Comparison of ENCODE assay signal across 11 cellular contexts in genomic region chr14:75978249-75978731, GRCh38. TPM values are rescaled to one million over a fixed set of nuclear protein-coding genes. Genes with fewer than 3 reads are reported as not detected.
A peak's percentile ranks its signal among the peaks of the same experiment; 100 is the strongest.
DNase-seq lines count a peak whose midpoint lies in the region; ATAC-seq and TF ChIP-seq lines count a peak whose summit lies in the region.
"Had no signal": no experiment of that assay in that cellular context is flagged by ENCODE, and none has a peak within 500 bp of the region (broad histone marks: within the 10 kb centered on the region; RNA-seq: fewer than 3 reads in every experiment).

No MANE protein-coding gene starts in this region.

- H3K27ac ChIP-seq in heart right ventricle (no peak overlapping the region), right cardiac atrium (ENCODE audit: low read length) (no peak overlapping the region), fibroblast of lung (ENCODE audit: insufficient read depth, low read length) (no peak overlapping the region)

- H3K9ac ChIP-seq in fibroblast of lung (ENCODE audit: insufficient read depth, low read length) = no peak overlapping the region

- WGBS in heart right ventricle, 2 donors = 68 to 72% methylated on average over 10 of the region's 10 CpGs
- 62% methylated on average over 10 of the region's 10 CpGs for WGBS in right cardiac atrium

- H3K27ac Mint-ChIP-seq in type B pancreatic cell (peak overlapping the region; percentile 50), Calu3 (ENCODE audit: unreplicated experiment) (no peak overlapping the region)
- H3K27ac Mint-ChIP-seq: H9 had no signal

- CTCF ChIA-PET in Calu3 (lab: Charles Lee) = interaction anchor here (0.6 to 1.4 kb wide), 3 partner anchors 73 to 401 kb away, joined by 3 to 6 read pairs (median 4); no protein-coding TSS in a partner anchor

- H3K4me1 Mint-ChIP-seq in type B pancreatic cell (ENCODE audit: unreplicated experiment) (peaks cover 63% of the 10 kb centered on the region), Calu3 (ENCODE audit: low read depth, unreplicated experiment) (peaks cover 16% of the 10 kb centered on the region)

- H3K4me1 ChIP-seq in heart right ventricle (peaks cover 0 to 61% (median 24%) of the 10 kb centered on the region in 9 donors), right cardiac atrium (ENCODE audit: control insufficient read depth, insufficient read depth, low read length) (peaks cover 10% of the 10 kb centered on the region), fibroblast of lung (ENCODE audit: control insufficient read depth, extremely low read depth, insufficient read depth, low read length) (peaks cover 26% of the 10 kb centered on the region)

- H2AFZ ChIP-seq in fibroblast of lung (ENCODE audit: low read length) = no peak overlapping the region

- TF ChIP-seq CTCF in heart right ventricle (IDR thresholded peaks at IDR 0.05) = no peak
- TF ChIP-seq CTCF in fibroblast of lung (conservative IDR thresholded peaks at IDR 0.05 in 1 of 2, IDR thresholded peaks at IDR 0.05 in 1 of 2; ENCODE audit: low read depth in 1 of 2, low read length in 2 of 2) = no peak
- no peak for TF ChIP-seq CTCF in type B pancreatic cell (conservative IDR thresholded peaks at IDR 0.05)
- TF ChIP-seq CTCF in Calu3 (IDR thresholded peaks at IDR 0.05; ENCODE audit: unreplicated experiment) = no peak

- no peaks in the 10 kb centered on the region for H3K79me2 ChIP-seq in fibroblast of lung (ENCODE audit: control insufficient read depth, insufficient read depth, low read length)

- DNase-seq in heart right ventricle = no peak
- DNase-seq in right cardiac atrium = no peak
- DNase-seq in RPMI7951 (ENCODE audit: low read depth) = peak; percentile 33
- no peak for DNase-seq in fibroblast of lung (ENCODE audit: low read depth in 2 of 2)
- DNase-seq in type B pancreatic cell (ENCODE audit: extremely low spot score, unreplicated experiment) = no peak
- no peak for DNase-seq in A172 (ENCODE audit: low spot score)
- DNase-seq in Calu3 = no peak
- DNase-seq: H9, NCI-H1092 had no signal

- H3K4me3 Mint-ChIP-seq in type B pancreatic cell = peak overlapping the region; percentile 59
- no peak overlapping the region for H3K4me3 Mint-ChIP-seq in Calu3 (ENCODE audit: low read depth, unreplicated experiment)
- H3K4me3 Mint-ChIP-seq: H9 had no signal

- no peaks in the 10 kb centered on the region for H3K36me3 ChIP-seq in heart right ventricle
- no peaks in the 10 kb centered on the region for H3K36me3 ChIP-seq in fibroblast of lung (ENCODE audit: control insufficient read depth, insufficient read depth, low read length)

- H3K9me3 ChIP-seq in heart right ventricle = no peaks in the 10 kb centered on the region
- no peaks in the 10 kb centered on the region for H3K9me3 ChIP-seq in right cardiac atrium (ENCODE audit: control insufficient read depth, low read length)
- no peaks in the 10 kb centered on the region for H3K9me3 ChIP-seq in fibroblast of lung (ENCODE audit: control insufficient read depth, insufficient read depth, low read depth, low read length)

- intact Hi-C loops in heart right ventricle (cut with DNase I) (loop anchor here in 4 of 10 donors (2.0 to 10.0 kb wide), 5 partner anchors 71 to 403 kb away; partner anchors contain the start of gene FLVCR2 (in 1 of the 4)), right cardiac atrium (cut with DNase I) (loop anchor here in 3 of 4 donors (2.0 to 10.0 kb wide), 3 partner anchors 71 to 173 kb away; no protein-coding TSS in a partner anchor), Calu3 (cut with micrococcal nuclease; ENCODE audit: unreplicated experiment) (no loop called here)

- no peaks in the 10 kb centered on the region for H3K9me3 Mint-ChIP-seq in type B pancreatic cell
- H3K9me3 Mint-ChIP-seq in Calu3 (ENCODE audit: low read depth, unreplicated experiment) = no peaks in the 10 kb centered on the region
- H3K9me3 Mint-ChIP-seq: H9 had no signal

- H3K4me2 ChIP-seq in fibroblast of lung (ENCODE audit: extremely low read depth, insufficient read depth, low read length) = peak overlapping the region; percentile 76

- H3K36me3 Mint-ChIP-seq in type B pancreatic cell (peaks cover 4% of the 10 kb centered on the region), Calu3 (ENCODE audit: insufficient read depth, unreplicated experiment) (peaks cover 27% of the 10 kb centered on the region)

- ATAC-seq in heart right ventricle = no peak
- no peak for ATAC-seq in right cardiac atrium
- ATAC-seq in GM21717 (IDR thresholded peaks at IDR 0.05; ENCODE audit: unreplicated experiment) = no peak
- ATAC-seq: Right ventricle myocardium inferior had no signal

- BruUV-seq in Calu3 (replicated peaks; lab: Mats Ljungman, UMichigan) = no TSS peak

- H3K4me3 ChIP-seq in heart right ventricle (peak overlapping the region in 6 of 10 donors; percentile 74 to 84 (median 80)), right cardiac atrium (ENCODE audit: low read length) (no peak overlapping the region), fibroblast of lung (replicated peaks in 1 of 4; ENCODE audit: control extremely low read depth in 1 of 4, insufficient read depth in 1 of 4, low read depth in 3 of 4, low read length in 4 of 4) (peak overlapping the region in 1 of 4 experiments; percentile 78)

- H3K27me3 Mint-ChIP-seq in type B pancreatic cell = peaks cover 3% of the 10 kb centered on the region
- H3K27me3 Mint-ChIP-seq in Calu3 (ENCODE audit: unreplicated experiment) = peaks cover 2% of the 10 kb centered on the region

- H4K20me1 ChIP-seq in fibroblast of lung (ENCODE audit: control insufficient read depth, extremely low read depth, insufficient read depth, low read length) = no peaks in the 10 kb centered on the region

- H3K27me3 ChIP-seq in heart right ventricle (no peaks in the 10 kb centered on the region), right cardiac atrium (ENCODE audit: control insufficient read depth, insufficient read depth) (no peaks in the 10 kb centered on the region), fibroblast of lung (ENCODE audit: control insufficient read depth, insufficient read depth, low read length) (no peaks in the 10 kb centered on the region)

RNA-seq across cellular contexts. Expression of gene TGFB3, which starts 3.5 kb away (rescaled TPM):
- total RNA-seq in heart right ventricle (10 to 100 TPM; 14.0 to 37.8 (median 24.3) TPM), right cardiac atrium (10 to 100 TPM; 33.3 to 76.3 (median 38.7) TPM), fibroblast of lung (5.9 and 10.5 TPM in 2 replicates), type B pancreatic cell (ENCODE audit: low replicate concordance) (19.2 and 45.3 TPM in 2 replicates), Calu3 (2022) (2.2 and 2.5 TPM in 2 replicates)
- polyA plus RNA-seq in heart right ventricle (10 to 100 TPM in 1 of 2 donors, 1 to 10 TPM in 1; 9.9 to 10.2 TPM), right cardiac atrium (18.0 TPM), fibroblast of lung (7.8 and 30.8 TPM in 2 replicates)
- 1.8 and 3.6 TPM in 2 replicates for total RNA-seq in RPMI7951 (2014; rRNA removed; shearing (Covaris generic))
- 5.0 and 19.4 TPM in 2 replicates for polyA plus RNA-seq in fibroblast of lung (2012)
- polyA minus RNA-seq in fibroblast of lung (ENCODE audit: low replicate concordance) = 13.9 and 44.3 TPM in 2 replicates
- total RNA-seq in A172 (2014; rRNA removed; shearing (Covaris generic)) = 2.1 and 2.3 TPM in 2 replicates

RNA-seq across cellular contexts. Expression of gene IFT43, which starts 7.3 kb away (rescaled TPM):
- total RNA-seq in heart right ventricle = 10 to 100 TPM; 19.7 to 43.8 (median 27.6) TPM
- 10 to 100 TPM; 34.7 to 57.1 TPM for polyA plus RNA-seq in heart right ventricle
- 10 to 100 TPM; 46.1 to 76.2 (median 59.1) TPM for total RNA-seq in right cardiac atrium
- 58.5 TPM for polyA plus RNA-seq in right cardiac atrium
- total RNA-seq in RPMI7951 (2014; rRNA removed; shearing (Covaris generic)) = 38.5 and 41.6 TPM in 2 replicates
- total RNA-seq in fibroblast of lung = 28.8 and 35.2 TPM in 2 replicates
- 41.2 and 54.9 TPM in 2 replicates for polyA plus RNA-seq in fibroblast of lung
- polyA plus RNA-seq in fibroblast of lung (2012) = 40.7 and 58.6 TPM in 2 replicates
- 15.2 and 23.1 TPM in 2 replicates for polyA minus RNA-seq in fibroblast of lung (ENCODE audit: low replicate concordance)
- 29.9 and 36.9 TPM in 2 replicates for total RNA-seq in type B pancreatic cell (ENCODE audit: low replicate concordance)
- 35.1 and 56.1 TPM in 2 replicates for total RNA-seq in A172 (2014; rRNA removed; shearing (Covaris generic))
- 37.8 and 37.9 TPM in 2 replicates for total RNA-seq in Calu3 (2022)
